15 cellular contexts compared by ENCODE assay signal in genomic region chr14:83827383-83827782, GRCh38.
"Had no signal": no experiment of that assay in that cellular context is flagged by ENCODE, and none has a peak within 500 bp of the region (broad histone marks: within the 10 kb centered on the region; RNA-seq: fewer than 3 reads in every experiment).

No MANE protein-coding gene starts in this region.

- H3K9me3 Mint-ChIP-seq: nephron had no signal

- H3K27ac ChIP-seq: VCaP had no signal

- ATAC-seq: left cardiac atrium had no signal

- H3K27ac Mint-ChIP-seq: activated T-helper 2 cell treated with anti-CD3 and anti-CD28 coated beads, Interferon-gamma antibody, Interleukin-2, Interleukin-4, amounts not matched to agents 10 μg/mL and 5 μg/mL and 100 μg/mL, durations not matched to agents 14 hours and 24 hours and 36 hours; stimulated activated naive CD8-positive, alpha-beta T cell treated with anti-CD3 and anti-CD28 coated beads, Interleukin-15, Interleukin-2, amounts not matched to agents 100 ng/mL and 50 ng/mL, for 24 hours had no signal

- DNase-seq: activated CD4-positive, alpha-beta T cell treated with anti-CD3 and anti-CD28 coated beads for 4 hours; activated naive CD4-positive, alpha-beta T cell treated with anti-CD3 and anti-CD28 coated beads, Interleukin-2, amount 50 U/mL, for 16 hours; amniotic stem cell; erythroblast; hypothalamus; left cardiac atrium; stimulated activated CD4-positive, alpha-beta T cell treated with anti-CD3 and anti-CD28 coated beads, Interleukin-15, amount 100 ng/mL, for 24 hours; stimulated activated CD4-positive, alpha-beta T cell treated with anti-CD3 and anti-CD28 coated beads, Interleukin-4, amount 100 ng/mL, for 24 hours; T-helper 1 cell had no signal

- H3K4me1 Mint-ChIP-seq: central memory CD8-positive, alpha-beta T cell had no signal

- H3K36me3 Mint-ChIP-seq: brain had no signal

- H3K27me3 Mint-ChIP-seq: brain; central memory CD8-positive, alpha-beta T cell; stimulated activated naive CD8-positive, alpha-beta T cell treated with anti-CD3 and anti-CD28 coated beads, Interleukin-15, Interleukin-2, amounts not matched to agents 100 ng/mL and 50 ng/mL, for 24 hours had no signal

- H3K4me3 Mint-ChIP-seq: brain; central memory CD8-positive, alpha-beta T cell; stimulated activated naive CD8-positive, alpha-beta T cell treated with anti-CD3 and anti-CD28 coated beads, Interleukin-15, Interleukin-2, amounts not matched to agents 100 ng/mL and 50 ng/mL, for 24 hours had no signal
